1 cellular context compared by ENCODE assay signal in the genomic region with DNA sequence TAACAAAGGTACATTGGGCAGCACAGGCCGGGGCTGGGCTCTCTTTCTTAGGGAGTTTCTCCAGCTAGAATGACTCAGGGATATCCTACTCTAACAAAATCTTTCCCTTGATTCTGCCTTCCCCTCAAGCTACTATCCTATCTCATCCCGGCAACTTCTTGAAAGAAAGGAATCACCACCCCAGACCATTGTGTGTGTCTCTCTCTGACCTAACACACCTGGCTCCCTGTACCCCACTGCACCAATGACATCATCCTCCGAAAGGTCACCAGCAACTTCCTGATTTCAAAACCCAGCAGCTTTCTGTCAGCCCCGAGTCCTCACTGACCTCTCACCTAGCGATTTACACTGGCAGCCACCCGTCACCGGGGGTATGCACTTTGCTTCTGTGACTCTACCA.
A peak's percentile ranks its signal among the peaks of the same experiment; 100 is the strongest.
TF ChIP-seq lines count a peak whose summit lies in the region.

No MANE protein-coding gene starts in this region.

TF ChIP-seq in HepG2, 621 proteins besides CTCF, POLR2A, EP300 and RAD21 (continued from another document and continues in another):
- TF ChIP-seq, protein P1, sequence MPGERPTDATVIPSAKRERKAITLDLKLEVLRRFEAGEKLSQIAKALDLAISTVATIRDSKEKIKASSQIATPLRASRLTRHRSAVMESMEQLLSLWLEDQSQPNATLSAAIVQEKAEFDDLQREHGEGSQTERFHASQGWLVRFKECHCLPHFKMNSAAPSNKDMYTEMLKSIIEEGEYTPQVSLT (CRISPR knock-in tag; IDR thresholded peaks at IDR 0.05; ENCODE audit: borderline replicate concordance, low read depth), result no peak
- TF ChIP-seq KAT2B (IDR thresholded peaks at IDR 0.05; ENCODE audit: borderline replicate concordance, low read depth, low read length) (no peak), MXI1 (IDR thresholded peaks at IDR 0.05; ENCODE audit: borderline replicate concordance, low read depth, low read length) (no peak), TARDBP (CRISPR knock-in tag; IDR thresholded peaks at IDR 0.05) (peak; percentile 45; the same call in 1 of the 2 replicates), CCDC6 (CRISPR knock-in tag; IDR thresholded peaks at IDR 0.05) (no peak), KLF11 (CRISPR knock-in tag; IDR thresholded peaks at IDR 0.05) (no peak), ZNF841 (CRISPR knock-in tag; IDR thresholded peaks at IDR 0.05; ENCODE audit: borderline replicate concordance) (no peak), NR2F1 (CRISPR knock-in tag; IDR thresholded peaks at IDR 0.05) (peak in 1 of 2 experiments; percentile 79; a peak in 3 of 4 replicates), ZNF441 (CRISPR knock-in tag; IDR thresholded peaks at IDR 0.05; ENCODE audit: borderline replicate concordance) (no peak), ZNF354B (CRISPR knock-in tag; IDR thresholded peaks at IDR 0.05) (no peak), JUND (CRISPR knock-in tag; IDR thresholded peaks at IDR 0.05) (peak; percentile 81; the same call in 1 of the 2 replicates), KLF6 (CRISPR knock-in tag; IDR thresholded peaks at IDR 0.05) (peak; percentile 30; the same call in 1 of the 2 replicates), CBX2 (IDR thresholded peaks at IDR 0.05; ENCODE audit: low read depth, low read length) (no peak), CBX2 (CRISPR knock-in tag; IDR thresholded peaks at IDR 0.05; ENCODE audit: low read depth) (no peak), ZNF776 (CRISPR knock-in tag; IDR thresholded peaks at IDR 0.05) (no peak), AHR (CRISPR knock-in tag; IDR thresholded peaks at IDR 0.05) (no peak), THAP11 (CRISPR knock-in tag; IDR thresholded peaks at IDR 0.05) (peak; percentile 36; the same call in 1 of the 2 replicates), ZNF256 (CRISPR knock-in tag; conservative IDR thresholded peaks at IDR 0.05) (no peak), ZFP41 (CRISPR knock-in tag; IDR thresholded peaks at IDR 0.05; ENCODE audit: borderline replicate concordance) (no peak), ZNF780A (CRISPR knock-in tag; IDR thresholded peaks at IDR 0.05) (no peak), ARNT (IDR thresholded peaks at IDR 0.05) (no peak), SATB2 (CRISPR knock-in tag; IDR thresholded peaks at IDR 0.05) (no peak), ZSCAN25 (CRISPR knock-in tag; IDR thresholded peaks at IDR 0.05) (no peak), CC2D1A (CRISPR knock-in tag; IDR thresholded peaks at IDR 0.05) (no peak), ZNF207 (IDR thresholded peaks at IDR 0.05; ENCODE audit: borderline replicate concordance) (no peak), GATAD1 (CRISPR knock-in tag; IDR thresholded peaks at IDR 0.05) (0 out of 2 replicates have a peak, but pooled peaks have one; percentile 34), FOXO1 (CRISPR knock-in tag; IDR thresholded peaks at IDR 0.05) (no peak)
- TF ChIP-seq, protein P2, sequence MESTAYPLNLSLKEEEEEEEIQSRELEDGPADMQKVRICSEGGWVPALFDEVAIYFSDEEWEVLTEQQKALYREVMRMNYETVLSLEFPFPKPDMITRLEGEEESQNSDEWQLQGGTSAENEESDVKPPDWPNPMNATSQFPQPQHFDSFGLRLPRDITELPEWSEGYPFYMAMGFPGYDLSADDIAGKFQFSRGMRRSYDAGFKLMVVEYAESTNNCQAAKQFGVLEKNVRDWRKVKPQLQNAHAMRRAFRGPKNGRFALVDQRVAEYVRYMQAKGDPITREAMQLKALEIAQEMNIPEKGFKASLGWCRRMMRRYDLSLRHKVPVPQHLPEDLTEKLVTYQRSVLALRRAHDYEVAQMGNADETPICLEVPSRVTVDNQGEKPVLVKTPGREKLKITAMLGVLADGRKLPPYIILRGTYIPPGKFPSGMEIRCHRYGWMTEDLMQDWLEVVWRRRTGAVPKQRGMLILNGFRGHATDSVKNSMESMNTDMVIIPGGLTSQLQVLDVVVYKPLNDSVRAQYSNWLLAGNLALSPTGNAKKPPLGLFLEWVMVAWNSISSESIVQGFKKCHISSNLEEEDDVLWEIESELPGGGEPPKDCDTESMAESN (CRISPR knock-in tag; conservative IDR thresholded peaks at IDR 0.05), result no peak
- TF ChIP-seq, protein P3, sequence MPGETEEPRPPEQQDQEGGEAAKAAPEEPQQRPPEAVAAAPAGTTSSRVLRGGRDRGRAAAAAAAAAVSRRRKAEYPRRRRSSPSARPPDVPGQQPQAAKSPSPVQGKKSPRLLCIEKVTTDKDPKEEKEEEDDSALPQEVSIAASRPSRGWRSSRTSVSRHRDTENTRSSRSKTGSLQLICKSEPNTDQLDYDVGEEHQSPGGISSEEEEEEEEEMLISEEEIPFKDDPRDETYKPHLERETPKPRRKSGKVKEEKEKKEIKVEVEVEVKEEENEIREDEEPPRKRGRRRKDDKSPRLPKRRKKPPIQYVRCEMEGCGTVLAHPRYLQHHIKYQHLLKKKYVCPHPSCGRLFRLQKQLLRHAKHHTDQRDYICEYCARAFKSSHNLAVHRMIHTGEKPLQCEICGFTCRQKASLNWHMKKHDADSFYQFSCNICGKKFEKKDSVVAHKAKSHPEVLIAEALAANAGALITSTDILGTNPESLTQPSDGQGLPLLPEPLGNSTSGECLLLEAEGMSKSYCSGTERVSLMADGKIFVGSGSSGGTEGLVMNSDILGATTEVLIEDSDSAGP (CRISPR knock-in tag; IDR thresholded peaks at IDR 0.05; ENCODE audit: borderline replicate concordance), result no peak
- TF ChIP-seq, protein P4, sequence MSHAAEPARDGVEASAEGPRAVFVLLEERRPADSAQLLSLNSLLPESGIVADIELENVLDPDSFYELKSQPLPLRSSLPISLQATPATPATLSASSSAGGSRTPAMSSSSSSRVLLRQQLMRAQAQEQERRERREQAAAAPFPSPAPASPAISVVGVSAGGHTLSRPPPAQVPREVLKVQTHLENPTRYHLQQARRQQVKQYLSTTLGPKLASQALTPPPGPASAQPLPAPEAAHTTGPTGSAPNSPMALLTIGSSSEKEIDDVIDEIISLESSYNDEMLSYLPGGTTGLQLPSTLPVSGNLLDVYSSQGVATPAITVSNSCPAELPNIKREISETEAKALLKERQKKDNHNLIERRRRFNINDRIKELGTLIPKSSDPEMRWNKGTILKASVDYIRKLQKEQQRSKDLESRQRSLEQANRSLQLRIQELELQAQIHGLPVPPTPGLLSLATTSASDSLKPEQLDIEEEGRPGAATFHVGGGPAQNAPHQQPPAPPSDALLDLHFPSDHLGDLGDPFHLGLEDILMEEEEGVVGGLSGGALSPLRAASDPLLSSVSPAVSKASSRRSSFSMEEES (CRISPR knock-in tag; IDR thresholded peaks at IDR 0.05), result no peak
- TF ChIP-seq, protein P5, sequence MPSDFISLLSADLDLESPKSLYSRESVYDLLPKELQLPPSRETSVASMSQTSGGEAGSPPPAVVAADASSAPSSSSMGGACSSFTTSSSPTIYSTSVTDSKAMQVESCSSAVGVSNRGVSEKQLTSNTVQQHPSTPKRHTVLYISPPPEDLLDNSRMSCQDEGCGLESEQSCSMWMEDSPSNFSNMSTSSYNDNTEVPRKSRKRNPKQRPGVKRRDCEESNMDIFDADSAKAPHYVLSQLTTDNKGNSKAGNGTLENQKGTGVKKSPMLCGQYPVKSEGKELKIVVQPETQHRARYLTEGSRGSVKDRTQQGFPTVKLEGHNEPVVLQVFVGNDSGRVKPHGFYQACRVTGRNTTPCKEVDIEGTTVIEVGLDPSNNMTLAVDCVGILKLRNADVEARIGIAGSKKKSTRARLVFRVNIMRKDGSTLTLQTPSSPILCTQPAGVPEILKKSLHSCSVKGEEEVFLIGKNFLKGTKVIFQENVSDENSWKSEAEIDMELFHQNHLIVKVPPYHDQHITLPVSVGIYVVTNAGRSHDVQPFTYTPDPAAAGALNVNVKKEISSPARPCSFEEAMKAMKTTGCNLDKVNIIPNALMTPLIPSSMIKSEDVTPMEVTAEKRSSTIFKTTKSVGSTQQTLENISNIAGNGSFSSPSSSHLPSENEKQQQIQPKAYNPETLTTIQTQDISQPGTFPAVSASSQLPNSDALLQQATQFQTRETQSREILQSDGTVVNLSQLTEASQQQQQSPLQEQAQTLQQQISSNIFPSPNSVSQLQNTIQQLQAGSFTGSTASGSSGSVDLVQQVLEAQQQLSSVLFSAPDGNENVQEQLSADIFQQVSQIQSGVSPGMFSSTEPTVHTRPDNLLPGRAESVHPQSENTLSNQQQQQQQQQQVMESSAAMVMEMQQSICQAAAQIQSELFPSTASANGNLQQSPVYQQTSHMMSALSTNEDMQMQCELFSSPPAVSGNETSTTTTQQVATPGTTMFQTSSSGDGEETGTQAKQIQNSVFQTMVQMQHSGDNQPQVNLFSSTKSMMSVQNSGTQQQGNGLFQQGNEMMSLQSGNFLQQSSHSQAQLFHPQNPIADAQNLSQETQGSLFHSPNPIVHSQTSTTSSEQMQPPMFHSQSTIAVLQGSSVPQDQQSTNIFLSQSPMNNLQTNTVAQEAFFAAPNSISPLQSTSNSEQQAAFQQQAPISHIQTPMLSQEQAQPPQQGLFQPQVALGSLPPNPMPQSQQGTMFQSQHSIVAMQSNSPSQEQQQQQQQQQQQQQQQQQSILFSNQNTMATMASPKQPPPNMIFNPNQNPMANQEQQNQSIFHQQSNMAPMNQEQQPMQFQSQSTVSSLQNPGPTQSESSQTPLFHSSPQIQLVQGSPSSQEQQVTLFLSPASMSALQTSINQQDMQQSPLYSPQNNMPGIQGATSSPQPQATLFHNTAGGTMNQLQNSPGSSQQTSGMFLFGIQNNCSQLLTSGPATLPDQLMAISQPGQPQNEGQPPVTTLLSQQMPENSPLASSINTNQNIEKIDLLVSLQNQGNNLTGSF (CRISPR knock-in tag; IDR thresholded peaks at IDR 0.05), result no peak
- TF ChIP-seq, protein P6, sequence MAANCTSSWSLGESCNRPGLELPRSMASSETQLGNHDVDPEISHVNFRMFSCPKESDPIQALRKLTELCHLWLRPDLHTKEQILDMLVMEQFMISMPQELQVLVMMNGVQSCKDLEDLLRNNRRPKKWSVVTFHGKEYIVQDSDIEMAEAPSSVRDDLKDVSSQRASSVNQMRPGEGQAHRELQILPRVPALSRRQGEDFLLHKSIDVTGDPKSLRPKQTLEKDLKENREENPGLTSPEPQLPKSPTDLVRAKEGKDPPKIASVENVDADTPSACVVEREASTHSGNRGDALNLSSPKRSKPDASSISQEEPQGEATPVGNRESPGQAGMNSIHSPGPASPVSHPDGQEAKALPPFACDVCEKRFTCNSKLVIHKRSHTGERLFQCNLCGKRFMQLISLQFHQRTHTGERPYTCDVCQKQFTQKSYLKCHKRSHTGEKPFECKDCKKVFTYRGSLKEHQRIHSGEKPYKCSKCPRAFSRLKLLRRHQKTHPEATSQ (CRISPR knock-in tag; IDR thresholded peaks at IDR 0.05; ENCODE audit: borderline replicate concordance), result no peak
- TF ChIP-seq, protein P7, sequence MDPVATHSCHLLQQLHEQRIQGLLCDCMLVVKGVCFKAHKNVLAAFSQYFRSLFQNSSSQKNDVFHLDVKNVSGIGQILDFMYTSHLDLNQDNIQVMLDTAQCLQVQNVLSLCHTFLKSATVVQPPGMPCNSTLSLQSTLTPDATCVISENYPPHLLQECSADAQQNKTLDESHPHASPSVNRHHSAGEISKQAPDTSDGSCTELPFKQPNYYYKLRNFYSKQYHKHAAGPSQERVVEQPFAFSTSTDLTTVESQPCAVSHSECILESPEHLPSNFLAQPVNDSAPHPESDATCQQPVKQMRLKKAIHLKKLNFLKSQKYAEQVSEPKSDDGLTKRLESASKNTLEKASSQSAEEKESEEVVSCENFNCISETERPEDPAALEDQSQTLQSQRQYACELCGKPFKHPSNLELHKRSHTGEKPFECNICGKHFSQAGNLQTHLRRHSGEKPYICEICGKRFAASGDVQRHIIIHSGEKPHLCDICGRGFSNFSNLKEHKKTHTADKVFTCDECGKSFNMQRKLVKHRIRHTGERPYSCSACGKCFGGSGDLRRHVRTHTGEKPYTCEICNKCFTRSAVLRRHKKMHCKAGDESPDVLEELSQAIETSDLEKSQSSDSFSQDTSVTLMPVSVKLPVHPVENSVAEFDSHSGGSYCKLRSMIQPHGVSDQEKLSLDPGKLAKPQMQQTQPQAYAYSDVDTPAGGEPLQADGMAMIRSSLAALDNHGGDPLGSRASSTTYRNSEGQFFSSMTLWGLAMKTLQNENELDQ (CRISPR knock-in tag; IDR thresholded peaks at IDR 0.05; ENCODE audit: borderline replicate concordance), result no peak
- TF ChIP-seq, protein P8, sequence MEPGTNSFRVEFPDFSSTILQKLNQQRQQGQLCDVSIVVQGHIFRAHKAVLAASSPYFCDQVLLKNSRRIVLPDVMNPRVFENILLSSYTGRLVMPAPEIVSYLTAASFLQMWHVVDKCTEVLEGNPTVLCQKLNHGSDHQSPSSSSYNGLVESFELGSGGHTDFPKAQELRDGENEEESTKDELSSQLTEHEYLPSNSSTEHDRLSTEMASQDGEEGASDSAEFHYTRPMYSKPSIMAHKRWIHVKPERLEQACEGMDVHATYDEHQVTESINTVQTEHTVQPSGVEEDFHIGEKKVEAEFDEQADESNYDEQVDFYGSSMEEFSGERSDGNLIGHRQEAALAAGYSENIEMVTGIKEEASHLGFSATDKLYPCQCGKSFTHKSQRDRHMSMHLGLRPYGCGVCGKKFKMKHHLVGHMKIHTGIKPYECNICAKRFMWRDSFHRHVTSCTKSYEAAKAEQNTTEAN (CRISPR knock-in tag; conservative IDR thresholded peaks at IDR 0.05), result no peak
- TF ChIP-seq, protein P9, sequence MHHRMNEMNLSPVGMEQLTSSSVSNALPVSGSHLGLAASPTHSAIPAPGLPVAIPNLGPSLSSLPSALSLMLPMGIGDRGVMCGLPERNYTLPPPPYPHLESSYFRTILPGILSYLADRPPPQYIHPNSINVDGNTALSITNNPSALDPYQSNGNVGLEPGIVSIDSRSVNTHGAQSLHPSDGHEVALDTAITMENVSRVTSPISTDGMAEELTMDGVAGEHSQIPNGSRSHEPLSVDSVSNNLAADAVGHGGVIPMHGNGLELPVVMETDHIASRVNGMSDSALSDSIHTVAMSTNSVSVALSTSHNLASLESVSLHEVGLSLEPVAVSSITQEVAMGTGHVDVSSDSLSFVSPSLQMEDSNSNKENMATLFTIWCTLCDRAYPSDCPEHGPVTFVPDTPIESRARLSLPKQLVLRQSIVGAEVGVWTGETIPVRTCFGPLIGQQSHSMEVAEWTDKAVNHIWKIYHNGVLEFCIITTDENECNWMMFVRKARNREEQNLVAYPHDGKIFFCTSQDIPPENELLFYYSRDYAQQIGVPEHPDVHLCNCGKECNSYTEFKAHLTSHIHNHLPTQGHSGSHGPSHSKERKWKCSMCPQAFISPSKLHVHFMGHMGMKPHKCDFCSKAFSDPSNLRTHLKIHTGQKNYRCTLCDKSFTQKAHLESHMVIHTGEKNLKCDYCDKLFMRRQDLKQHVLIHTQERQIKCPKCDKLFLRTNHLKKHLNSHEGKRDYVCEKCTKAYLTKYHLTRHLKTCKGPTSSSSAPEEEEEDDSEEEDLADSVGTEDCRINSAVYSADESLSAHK (CRISPR knock-in tag; IDR thresholded peaks at IDR 0.05; ENCODE audit: borderline replicate concordance), result no peak
- TF ChIP-seq, protein P10, sequence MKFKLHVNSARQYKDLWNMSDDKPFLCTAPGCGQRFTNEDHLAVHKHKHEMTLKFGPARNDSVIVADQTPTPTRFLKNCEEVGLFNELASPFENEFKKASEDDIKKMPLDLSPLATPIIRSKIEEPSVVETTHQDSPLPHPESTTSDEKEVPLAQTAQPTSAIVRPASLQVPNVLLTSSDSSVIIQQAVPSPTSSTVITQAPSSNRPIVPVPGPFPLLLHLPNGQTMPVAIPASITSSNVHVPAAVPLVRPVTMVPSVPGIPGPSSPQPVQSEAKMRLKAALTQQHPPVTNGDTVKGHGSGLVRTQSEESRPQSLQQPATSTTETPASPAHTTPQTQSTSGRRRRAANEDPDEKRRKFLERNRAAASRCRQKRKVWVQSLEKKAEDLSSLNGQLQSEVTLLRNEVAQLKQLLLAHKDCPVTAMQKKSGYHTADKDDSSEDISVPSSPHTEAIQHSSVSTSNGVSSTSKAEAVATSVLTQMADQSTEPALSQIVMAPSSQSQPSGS (CRISPR knock-in tag; IDR thresholded peaks at IDR 0.05), result peak; percentile 96
